ENCODE assay signal across 1 cellular context in genomic region chr2:27211241-27211942, GRCh38.
TF ChIP-seq lines count a peak whose summit lies in the region.

No MANE protein-coding gene starts in this region.

TF ChIP-seq in K562, 482 proteins besides CTCF, POLR2A, EP300 and RAD21:
- TF ChIP-seq ZNF395 (CRISPR knock-in tag; IDR thresholded peaks at IDR 0.05) (peak; percentile 41; the same call in 1 of the 2 replicates), CREBBP (IDR thresholded peaks at IDR 0.05; ENCODE audit: low read depth, low read length) (no peak), MNT (conservative IDR thresholded peaks at IDR 0.05) (0 out of 4 replicates have a peak, but pooled peaks of 1 of the 2 experiments have one; percentile 35), PCBP1 (IDR thresholded peaks at IDR 0.05; ENCODE audit: low read depth, low read length, poor library complexity, severe bottlenecking) (no peak), HDAC1 (IDR thresholded peaks at IDR 0.05) (peak in 1 of 2 experiments; percentile 83; a peak in 1 of 4 replicates), FOXP1 (CRISPR knock-in tag; IDR thresholded peaks at IDR 0.05) (0 out of 2 replicates have a peak, but pooled peaks have one; percentile 15), ZNF253 (CRISPR knock-in tag; conservative IDR thresholded peaks at IDR 0.05) (no peak), MXI1 (IDR thresholded peaks at IDR 0.05; ENCODE audit: low read depth, low read length) (peak; percentile 73; the same call in 1 of the 2 replicates), ZBTB7A (IDR thresholded peaks at IDR 0.05; ENCODE audit: borderline replicate concordance, control insufficient read depth, low read depth, low read length) (peak; percentile 21; the same call in 1 of the 2 replicates), CHD1 (IDR thresholded peaks at IDR 0.05; ENCODE audit: low read length) (peak; percentile 55), POLR2AphosphoS5 (IDR thresholded peaks at IDR 0.05; ENCODE audit: control insufficient read depth, insufficient read depth, low read depth, low read length) (no peak), NFIC (IDR thresholded peaks at IDR 0.05) (peak; percentile 40), NR4A1 (CRISPR knock-in tag; IDR thresholded peaks at IDR 0.05) (0 out of 2 replicates have a peak, but pooled peaks have one; percentile 53), NR4A1 (tag; IDR thresholded peaks at IDR 0.05) (no peak), SMARCE1 (IDR thresholded peaks at IDR 0.05) (0 out of 2 replicates have a peak, but pooled peaks have one; percentile 40), TEAD1 (CRISPR knock-in tag; IDR thresholded peaks at IDR 0.05) (0 out of 4 replicates have a peak, but pooled peaks of 1 of the 2 experiments have one; percentile 7), OTX1 (CRISPR knock-in tag; IDR thresholded peaks at IDR 0.05) (peak; percentile 13; the same call in 1 of the 2 replicates), SIN3A (IDR thresholded peaks at IDR 0.05; ENCODE audit: borderline replicate concordance in 2 of 2, control insufficient read depth in 1 of 2, low read depth in 2 of 2, low read length in 2 of 2) (peak; percentile 16 to 93; a peak in 2 of 4 replicates), TCFL5 (CRISPR knock-in tag; conservative IDR thresholded peaks at IDR 0.05) (no peak), SAP30 (IDR thresholded peaks at IDR 0.05; ENCODE audit: borderline replicate concordance, insufficient read depth, low read depth, low read length, poor library complexity, severe bottlenecking) (peak; percentile 13), LCOR (CRISPR knock-in tag; IDR thresholded peaks at IDR 0.05) (0 out of 2 replicates have a peak, but pooled peaks have one; percentile 7), MCM2 (IDR thresholded peaks at IDR 0.05; ENCODE audit: low read depth) (no peak)
- TF ChIP-seq, protein P1, sequence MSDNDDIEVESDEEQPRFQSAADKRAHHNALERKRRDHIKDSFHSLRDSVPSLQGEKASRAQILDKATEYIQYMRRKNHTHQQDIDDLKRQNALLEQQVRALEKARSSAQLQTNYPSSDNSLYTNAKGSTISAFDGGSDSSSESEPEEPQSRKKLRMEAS (CRISPR knock-in tag; IDR thresholded peaks at IDR 0.05), result 0 out of 2 replicates have a peak, but pooled peaks have one; percentile 36
- TF ChIP-seq, protein P2, sequence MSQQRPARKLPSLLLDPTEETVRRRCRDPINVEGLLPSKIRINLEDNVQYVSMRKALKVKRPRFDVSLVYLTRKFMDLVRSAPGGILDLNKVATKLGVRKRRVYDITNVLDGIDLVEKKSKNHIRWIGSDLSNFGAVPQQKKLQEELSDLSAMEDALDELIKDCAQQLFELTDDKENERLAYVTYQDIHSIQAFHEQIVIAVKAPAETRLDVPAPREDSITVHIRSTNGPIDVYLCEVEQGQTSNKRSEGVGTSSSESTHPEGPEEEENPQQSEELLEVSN (IDR thresholded peaks at IDR 0.05; ENCODE audit: borderline replicate concordance in 1 of 2, extremely low read depth in 1 of 2, insufficient read depth in 1 of 2, insufficient read length in 1 of 2, low read depth in 1 of 2, low read length in 1 of 2, poor library complexity in 1 of 2, severe bottlenecking in 1 of 2), result peak in 1 of 2 experiments; percentile 70
- TF ChIP-seq, protein P3, sequence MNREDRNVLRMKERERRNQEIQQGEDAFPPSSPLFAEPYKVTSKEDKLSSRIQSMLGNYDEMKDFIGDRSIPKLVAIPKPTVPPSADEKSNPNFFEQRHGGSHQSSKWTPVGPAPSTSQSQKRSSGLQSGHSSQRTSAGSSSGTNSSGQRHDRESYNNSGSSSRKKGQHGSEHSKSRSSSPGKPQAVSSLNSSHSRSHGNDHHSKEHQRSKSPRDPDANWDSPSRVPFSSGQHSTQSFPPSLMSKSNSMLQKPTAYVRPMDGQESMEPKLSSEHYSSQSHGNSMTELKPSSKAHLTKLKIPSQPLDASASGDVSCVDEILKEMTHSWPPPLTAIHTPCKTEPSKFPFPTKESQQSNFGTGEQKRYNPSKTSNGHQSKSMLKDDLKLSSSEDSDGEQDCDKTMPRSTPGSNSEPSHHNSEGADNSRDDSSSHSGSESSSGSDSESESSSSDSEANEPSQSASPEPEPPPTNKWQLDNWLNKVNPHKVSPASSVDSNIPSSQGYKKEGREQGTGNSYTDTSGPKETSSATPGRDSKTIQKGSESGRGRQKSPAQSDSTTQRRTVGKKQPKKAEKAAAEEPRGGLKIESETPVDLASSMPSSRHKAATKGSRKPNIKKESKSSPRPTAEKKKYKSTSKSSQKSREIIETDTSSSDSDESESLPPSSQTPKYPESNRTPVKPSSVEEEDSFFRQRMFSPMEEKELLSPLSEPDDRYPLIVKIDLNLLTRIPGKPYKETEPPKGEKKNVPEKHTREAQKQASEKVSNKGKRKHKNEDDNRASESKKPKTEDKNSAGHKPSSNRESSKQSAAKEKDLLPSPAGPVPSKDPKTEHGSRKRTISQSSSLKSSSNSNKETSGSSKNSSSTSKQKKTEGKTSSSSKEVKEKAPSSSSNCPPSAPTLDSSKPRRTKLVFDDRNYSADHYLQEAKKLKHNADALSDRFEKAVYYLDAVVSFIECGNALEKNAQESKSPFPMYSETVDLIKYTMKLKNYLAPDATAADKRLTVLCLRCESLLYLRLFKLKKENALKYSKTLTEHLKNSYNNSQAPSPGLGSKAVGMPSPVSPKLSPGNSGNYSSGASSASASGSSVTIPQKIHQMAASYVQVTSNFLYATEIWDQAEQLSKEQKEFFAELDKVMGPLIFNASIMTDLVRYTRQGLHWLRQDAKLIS (CRISPR knock-in tag; IDR thresholded peaks at IDR 0.05), result peak; percentile 59; the same call in 1 of the 2 replicates
- TF ChIP-seq, protein P4, sequence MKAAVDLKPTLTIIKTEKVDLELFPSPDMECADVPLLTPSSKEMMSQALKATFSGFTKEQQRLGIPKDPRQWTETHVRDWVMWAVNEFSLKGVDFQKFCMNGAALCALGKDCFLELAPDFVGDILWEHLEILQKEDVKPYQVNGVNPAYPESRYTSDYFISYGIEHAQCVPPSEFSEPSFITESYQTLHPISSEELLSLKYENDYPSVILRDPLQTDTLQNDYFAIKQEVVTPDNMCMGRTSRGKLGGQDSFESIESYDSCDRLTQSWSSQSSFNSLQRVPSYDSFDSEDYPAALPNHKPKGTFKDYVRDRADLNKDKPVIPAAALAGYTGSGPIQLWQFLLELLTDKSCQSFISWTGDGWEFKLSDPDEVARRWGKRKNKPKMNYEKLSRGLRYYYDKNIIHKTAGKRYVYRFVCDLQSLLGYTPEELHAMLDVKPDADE (conservative IDR thresholded peaks at IDR 0.05; ENCODE audit: control insufficient read depth, low read depth, low read length), result peak; percentile 27; the same call in 1 of the 2 replicates
